In the genomic region with DNA sequence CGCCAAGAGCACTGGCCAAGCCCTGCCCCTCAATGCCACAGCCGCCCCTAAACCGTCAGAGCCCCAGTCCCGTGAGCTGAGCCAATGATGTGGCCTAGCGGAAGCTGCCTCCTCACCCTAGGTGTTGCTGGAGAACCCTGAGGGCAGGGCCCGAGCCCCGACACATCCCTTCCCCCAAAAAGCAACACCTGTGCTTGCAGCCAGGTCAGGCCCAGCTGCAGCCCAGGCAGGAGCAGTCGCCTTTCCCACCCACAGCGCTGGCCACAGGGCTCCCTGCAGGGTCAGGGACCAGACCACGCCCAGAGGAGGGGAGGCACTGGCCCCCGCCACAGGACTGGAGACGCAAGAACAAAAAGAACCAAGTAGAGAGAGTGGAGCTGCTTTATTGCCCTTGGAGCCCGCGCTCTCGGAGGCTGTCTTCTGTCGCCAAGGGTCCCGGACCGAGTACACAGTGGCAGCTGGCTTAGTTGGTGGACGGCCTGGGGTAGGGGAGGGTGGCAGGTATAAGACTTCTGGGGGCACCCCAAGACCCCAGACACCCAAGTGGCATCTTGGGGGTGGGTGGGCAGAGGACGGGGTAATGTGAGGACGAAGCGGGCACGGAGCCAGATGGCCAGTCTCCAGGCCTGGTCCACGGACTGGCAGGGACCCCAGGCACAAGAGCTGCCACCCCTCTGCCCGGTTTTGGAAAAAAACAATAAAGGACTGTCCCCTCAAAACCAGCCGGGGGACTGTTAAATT, we compare ENCODE assay signal across 11 cellular contexts. TPM values are rescaled to one million over a fixed set of nuclear protein-coding genes. Genes with fewer than 3 reads are reported as not detected.
DNase-seq lines count a peak whose midpoint lies in the region; ATAC-seq and TF ChIP-seq lines count a peak whose summit lies in the region.
"Had no signal": no experiment of that assay in that cellular context is flagged by ENCODE, and none has a peak within 500 bp of the region (broad histone marks: within the 10 kb centered on the region; RNA-seq: fewer than 3 reads in every experiment).

No MANE protein-coding gene starts in this region.

- no peak for TF ChIP-seq EP300 in SK-N-SH (IDR thresholded peaks at IDR 0.05; ENCODE audit: borderline replicate concordance in 1 of 2, low read depth in 1 of 2, low read length in 1 of 2)

- H3F3A ChIP-seq in SK-N-SH (replicated peaks; ENCODE audit: insufficient read depth), result peaks cover 28% of the 10 kb centered on the region

- no peak overlapping the region for H2BK120ac ChIP-seq in mesendoderm (ENCODE audit: low read depth, low read length)

- TF ChIP-seq CTCF in GM06990 (IDR thresholded peaks at IDR 0.05; ENCODE audit: insufficient read depth, low read length, poor library complexity, severe bottlenecking), result no peak
- TF ChIP-seq CTCF in SK-N-SH (IDR thresholded peaks at IDR 0.05), result no peak

- H3K23ac ChIP-seq in mesendoderm (ENCODE audit: low read length), result no peak overlapping the region

- DNase-seq in NCI-H2227 (lab: John Stamatoyannopoulos, UW; ENCODE audit: unreplicated experiment) (peak; percentile 12), NCI-H2227 treated with DMSO at 0.1 percent for 48 hours (lab: John Stamatoyannopoulos, UW) (no peak), GM06990 (ENCODE audit: extremely low read depth, insufficient read length) (peak; percentile 71), SK-N-SH (peak; percentile 43), mesendoderm (peak; percentile 39), KG1 (lab: John Stamatoyannopoulos, UW) (no peak)
- DNase-seq: central memory CD4-positive, alpha-beta T cell; NCI-H345 had no signal

- no peak overlapping the region for H2AFZ ChIP-seq in SK-N-SH (ENCODE audit: low read depth)

- H3K4me3 ChIP-seq in GM06990 (replicated peaks; ENCODE audit: low read depth, low read length) (no peak overlapping the region), SK-N-SH (ENCODE audit: low read depth in 2 of 2, low read length in 1 of 2) (no peak overlapping the region), mesendoderm (ENCODE audit: low read length) (no peak overlapping the region)

- no peak overlapping the region for H4K5ac ChIP-seq in mesendoderm (ENCODE audit: low read length)

- 94% methylated on average over 20 of the region's 26 CpGs for WGBS in SK-N-SH (ENCODE audit: low lambda C conversion rate)
- no CpG with 5 or more reads among the region's 26 CpGs for WGBS in mesendoderm (ENCODE audit: extremely low coverage, insufficient coverage, low lambda C conversion rate)

- H2BK5ac ChIP-seq in mesendoderm (ENCODE audit: low read length), result no peak overlapping the region

- no peak overlapping the region for H2BK15ac ChIP-seq in mesendoderm (replicated peaks; ENCODE audit: low read depth)

- peaks cover 0 to 13% of the 10 kb centered on the region in 2 experiments; a peak in 1 of 4 replicates for H3K4me1 ChIP-seq in SK-N-SH (ENCODE audit: control insufficient read depth in 1 of 2, insufficient read depth in 2 of 2, low read depth in 1 of 2, low read length in 1 of 2)
- peaks cover 1% of the 10 kb centered on the region for H3K4me1 ChIP-seq in mesendoderm (ENCODE audit: control insufficient read depth, low read depth, low read length)

- H3K79me1 ChIP-seq in mesendoderm (ENCODE audit: low read length), result peaks cover 11% of the 10 kb centered on the region

- no peak overlapping the region for H3K4ac ChIP-seq in mesendoderm (ENCODE audit: low read depth, low read length)

- no peak for ATAC-seq in GM18870 (IDR thresholded peaks at IDR 0.05; ENCODE audit: unreplicated experiment)
- no peak for ATAC-seq in GM18517 (IDR thresholded peaks at IDR 0.05; ENCODE audit: unreplicated experiment)

- H4K8ac ChIP-seq in mesendoderm (ENCODE audit: low read depth, low read length), result no peak overlapping the region

- POLR2A ChIA-PET in SK-N-SH (lab: Yijun Ruan, JAX), result interaction anchor here (0.6 to 4.5 kb wide), 8 partner anchors 7 to 135 kb away, joined by 3 to 35 read pairs (median 6); a partner anchor contains a TSS

- CTCF ChIA-PET in SK-N-SH (lab: Yijun Ruan, JAX), result interaction anchor here (0.8 to 2.7 kb wide), 5 partner anchors 12 to 184 kb away, joined by 3 to 14 read pairs (median 3); no protein-coding TSS in a partner anchor

- H3K9ac ChIP-seq in SK-N-SH (no peak overlapping the region), mesendoderm (ENCODE audit: low read length) (no peak overlapping the region)

- H3K36me3 ChIP-seq in GM06990 (ENCODE audit: control insufficient read depth, insufficient read depth, low read length) (peaks cover 52% of the 10 kb centered on the region), SK-N-SH (replicated peaks in 1 of 2; ENCODE audit: control insufficient read depth in 1 of 2, insufficient read depth in 2 of 2, low read length in 1 of 2) (peaks cover 19 to 54% of the 10 kb centered on the region in 2 experiments), mesendoderm (ENCODE audit: control insufficient read depth, insufficient read depth, low read length) (peaks cover 15% of the 10 kb centered on the region)

- TF ChIP-seq RAD21 in SK-N-SH (IDR thresholded peaks at IDR 0.05; ENCODE audit: low read length), result no peak

- no peak overlapping the region for H3K56ac ChIP-seq in mesendoderm (ENCODE audit: low read length)

- H3K18ac ChIP-seq in mesendoderm (ENCODE audit: low read length), result no peak overlapping the region

- no peaks in the 10 kb centered on the region for H3K9me2 ChIP-seq in SK-N-SH

- peaks cover 11% of the 10 kb centered on the region; the same call in 1 of the 2 replicates for H4K20me1 ChIP-seq in SK-N-SH (ENCODE audit: insufficient read depth)

- no peaks in the 10 kb centered on the region for H3K9me3 ChIP-seq in SK-N-SH

- H3K79me2 ChIP-seq in SK-N-SH (ENCODE audit: insufficient read depth), result peaks cover 25% of the 10 kb centered on the region
- peaks cover 11% of the 10 kb centered on the region for H3K79me2 ChIP-seq in mesendoderm (ENCODE audit: control insufficient read depth, insufficient read depth, low read length)

- H3K4me2 ChIP-seq in SK-N-SH, result no peak overlapping the region
- H3K4me2 ChIP-seq in mesendoderm (ENCODE audit: low read length), result no peak overlapping the region

- H3K27me3 ChIP-seq in GM06990 (replicated peaks; ENCODE audit: control insufficient read depth, insufficient read depth, low read length) (no peaks in the 10 kb centered on the region), SK-N-SH (ENCODE audit: insufficient read depth) (no peaks in the 10 kb centered on the region), mesendoderm (ENCODE audit: insufficient read depth, low read length, poor library complexity) (no peaks in the 10 kb centered on the region)

- H2AK5ac ChIP-seq in mesendoderm (ENCODE audit: low read length), result no peak overlapping the region

- H3K27ac ChIP-seq in SK-N-SH (ENCODE audit: low read depth in 2 of 2, low read length in 1 of 2) (peak overlapping the region in 1 of 2 experiments; percentile 30; a peak in 1 of 4 replicates), mesendoderm (ENCODE audit: low read depth, low read length) (no peak overlapping the region)

TF ChIP-seq in SK-N-SH, 30 proteins besides CTCF, POLR2A, EP300 and RAD21 (continues in another document):
- no peak for TF ChIP-seq FOXM1 (IDR thresholded peaks at IDR 0.05; ENCODE audit: low read depth)
- TF ChIP-seq FOXJ3 (CRISPR knock-in tag; IDR thresholded peaks at IDR 0.05), result no peak
- no peak for TF ChIP-seq GABPA (IDR thresholded peaks at IDR 0.05; ENCODE audit: low read depth)
- no peak for TF ChIP-seq YY1 (IDR thresholded peaks at IDR 0.05; ENCODE audit: low read depth)
- TF ChIP-seq, protein P1, sequence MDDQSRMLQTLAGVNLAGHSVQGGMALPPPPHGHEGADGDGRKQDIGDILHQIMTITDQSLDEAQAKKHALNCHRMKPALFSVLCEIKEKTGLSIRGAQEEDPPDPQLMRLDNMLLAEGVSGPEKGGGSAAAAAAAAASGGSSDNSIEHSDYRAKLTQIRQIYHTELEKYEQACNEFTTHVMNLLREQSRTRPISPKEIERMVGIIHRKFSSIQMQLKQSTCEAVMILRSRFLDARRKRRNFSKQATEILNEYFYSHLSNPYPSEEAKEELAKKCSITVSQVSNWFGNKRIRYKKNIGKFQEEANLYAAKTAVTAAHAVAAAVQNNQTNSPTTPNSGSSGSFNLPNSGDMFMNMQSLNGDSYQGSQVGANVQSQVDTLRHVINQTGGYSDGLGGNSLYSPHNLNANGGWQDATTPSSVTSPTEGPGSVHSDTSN (IDR thresholded peaks at IDR 0.05), result 0 out of 2 replicates have a peak, but pooled peaks have one; percentile 38
- TF ChIP-seq, protein P2, sequence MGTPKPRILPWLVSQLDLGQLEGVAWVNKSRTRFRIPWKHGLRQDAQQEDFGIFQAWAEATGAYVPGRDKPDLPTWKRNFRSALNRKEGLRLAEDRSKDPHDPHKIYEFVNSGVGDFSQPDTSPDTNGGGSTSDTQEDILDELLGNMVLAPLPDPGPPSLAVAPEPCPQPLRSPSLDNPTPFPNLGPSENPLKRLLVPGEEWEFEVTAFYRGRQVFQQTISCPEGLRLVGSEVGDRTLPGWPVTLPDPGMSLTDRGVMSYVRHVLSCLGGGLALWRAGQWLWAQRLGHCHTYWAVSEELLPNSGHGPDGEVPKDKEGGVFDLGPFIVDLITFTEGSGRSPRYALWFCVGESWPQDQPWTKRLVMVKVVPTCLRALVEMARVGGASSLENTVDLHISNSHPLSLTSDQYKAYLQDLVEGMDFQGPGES (IDR thresholded peaks at IDR 0.05; ENCODE audit: low read depth, low read length), result no peak
- no peak for TF ChIP-seq ELF1 (IDR thresholded peaks at IDR 0.05)

RNA-seq across cellular contexts. Expression of a gene that starts 3.3 kb away (rescaled TPM):
- polyA plus RNA-seq in SK-N-SH (2012; rRNA removed), result 6.8 and 8.7 TPM in 2 replicates
- polyA plus RNA-seq in SK-N-SH (2012; cell fraction: cytosol; rRNA removed), result 1.5 and 3.1 TPM in 2 replicates
- 40.4 and 42.9 TPM in 2 replicates for polyA plus RNA-seq in SK-N-SH (2012; cell fraction: nucleus; rRNA removed)
- 11.5 TPM for polyA plus RNA-seq in mesendoderm (2013, experiment 1 of 2)
- polyA plus RNA-seq in mesendoderm (2013, experiment 2 of 2), result 11.9 TPM

RNA-seq across cellular contexts. Expression of a gene that starts 4.9 kb away (rescaled TPM):
- polyA plus RNA-seq in SK-N-SH (2012; rRNA removed), result 271 and 432 TPM in 2 replicates
- 269 and 330 TPM in 2 replicates for polyA plus RNA-seq in SK-N-SH (2012; cell fraction: cytosol; rRNA removed)
- polyA plus RNA-seq in SK-N-SH (2012; cell fraction: nucleus; rRNA removed), result 792 and 878 TPM in 2 replicates
- 193 TPM for polyA plus RNA-seq in mesendoderm (2013, experiment 1 of 2)
- 197 TPM for polyA plus RNA-seq in mesendoderm (2013, experiment 2 of 2)

RNA-seq across cellular contexts. Expression of a gene that starts 8.7 kb away (rescaled TPM):
- polyA plus RNA-seq in SK-N-SH (2012; rRNA removed), result 62.5 and 75.6 TPM in 2 replicates
- polyA plus RNA-seq in SK-N-SH (2012; cell fraction: cytosol; rRNA removed), result 39.3 and 43.8 TPM in 2 replicates
- 161 and 162 TPM in 2 replicates for polyA plus RNA-seq in SK-N-SH (2012; cell fraction: nucleus; rRNA removed)
- 59.7 TPM for polyA plus RNA-seq in mesendoderm (2013, experiment 1 of 2)
- 60.8 TPM for polyA plus RNA-seq in mesendoderm (2013, experiment 2 of 2)

RNA-seq across cellular contexts. Expression of a gene that starts 12.3 kb away (rescaled TPM):
- 0.13 and 0.32 TPM in 2 replicates for polyA plus RNA-seq in SK-N-SH (2012; rRNA removed)
- polyA plus RNA-seq in SK-N-SH (2012; cell fraction: cytosol; rRNA removed), result 0.14 and 0.20 TPM in 2 replicates
- polyA plus RNA-seq in SK-N-SH (2012; cell fraction: nucleus; rRNA removed), result 0.75 and 0.85 TPM in 2 replicates
- polyA plus RNA-seq in mesendoderm (2013, experiment 1 of 2), result 0.03 TPM
- polyA plus RNA-seq in mesendoderm (2013, experiment 2 of 2), result 0.07 TPM
- polyA plus RNA-seq: neural cell had no signal

RNA-seq across cellular contexts. Expression of a gene that starts 28.7 kb away (rescaled TPM):
- polyA plus RNA-seq in SK-N-SH (2012; rRNA removed), result 36.6 and 43.2 TPM in 2 replicates
- polyA plus RNA-seq in SK-N-SH (2012; cell fraction: cytosol; rRNA removed), result 18.0 and 22.7 TPM in 2 replicates
- polyA plus RNA-seq in SK-N-SH (2012; cell fraction: nucleus; rRNA removed), result 171 and 186 TPM in 2 replicates
- 4.3 TPM for polyA plus RNA-seq in mesendoderm (2013, experiment 1 of 2)
- polyA plus RNA-seq in mesendoderm (2013, experiment 2 of 2), result 4.2 TPM

Comparison
In these comparisons a context has a peak if more than half of its experiments do, and no peak if none do; other contexts are left out.
1. DNase-seq: peak in NCI-H2227 (single experiment), GM06990 (single experiment), SK-N-SH (single experiment) and mesendoderm (single experiment); none in NCI-H2227 treated with DMSO at 0.1 percent for 48 hours (single experiment) and KG1 (single experiment).